ENCODE assay signal across 1 cellular context in genomic region chr15:67066041-67067021, GRCh38.
TF ChIP-seq lines count a peak whose summit lies in the region.

No MANE protein-coding gene starts in this region.

TF ChIP-seq in HEK293, 187 proteins besides CTCF, POLR2A, EP300 and RAD21 (continued from another document):
- no peak for TF ChIP-seq ZNF449 (tag by site-specific recombination; IDR thresholded peaks at IDR 0.05)
TF ChIP-seq in HEK293: peak in this region for 51.
